In genomic region chr3:195959367-195960157, GRCh38 we compare ENCODE assay signal across 7 cellular contexts. TPM values are rescaled to one million over a fixed set of nuclear protein-coding genes. Genes with fewer than 3 reads are reported as not detected.
A peak's percentile ranks its signal among the peaks of the same experiment; 100 is the strongest.
DNase-seq lines count a peak whose midpoint lies in the region; ATAC-seq and TF ChIP-seq lines count a peak whose summit lies in the region.
"Not testable (repeated sequence)": the region's sequence is repeated elsewhere in the genome, so short reads cannot be mapped to it uniquely, and the experiment has no call there.

No MANE protein-coding gene starts in this region.

- H4K20me1 ChIP-seq in IMR-90 (ENCODE audit: insufficient read depth, low read length) = not testable (repeated sequence)

- in situ Hi-C loops in IMR-90 (cut with MboI; ENCODE audit: low sequenced_read_pairs) = loop anchor here (25.0 kb wide), 1 partner anchor 272 kb away; no protein-coding TSS in a partner anchor

- not testable (repeated sequence) for H4K8ac ChIP-seq in IMR-90 (ENCODE audit: low read depth in 2 of 2, low read length in 2 of 2)

- H2AK5ac ChIP-seq in IMR-90 (ENCODE audit: low read depth, low read length) = not testable (repeated sequence)

- not testable (repeated sequence) for H3K4ac ChIP-seq in IMR-90 (ENCODE audit: low read depth, low read length)

- not testable (repeated sequence) for H3K27me3 ChIP-seq in IMR-90 (ENCODE audit: control insufficient read depth, insufficient read depth, low read length); esophagus muscularis mucosa; liver (ENCODE audit: control insufficient read depth in 4 of 4, insufficient read depth in 4 of 4, low read length in 3 of 4); psoas muscle (ENCODE audit: insufficient read depth in 3 of 3, low read length in 2 of 3)

- not testable (repeated sequence) for H3K9me3 ChIP-seq in IMR-90 (ENCODE audit: control insufficient read depth, insufficient read depth, low read length); esophagus muscularis mucosa; liver (ENCODE audit: control insufficient read depth in 4 of 4, low read length in 3 of 4); psoas muscle

- CTCF ChIA-PET in IMR-90 (lab: Yijun Ruan, JAX) = not testable (repeated sequence)

- WGBS in IMR-90 (ENCODE audit: extremely low coverage in 2 of 2, insufficient read length in 1 of 2), 2 experiments = no CpG with 5 or more reads among the region's 15 CpGs
- 67% methylated on average over 7 of the region's 15 CpGs for WGBS in esophagus muscularis mucosa
- 41% methylated on average over 7 of the region's 15 CpGs for WGBS in liver
- 53 to 66% (median 58%) methylated on average over 5 to 7 of the region's 15 CpGs for WGBS in psoas muscle, 3 donors

- not testable (repeated sequence) for H3K4me2 ChIP-seq in IMR-90 (ENCODE audit: low read depth, low read length)

- H4K5ac ChIP-seq in IMR-90 (ENCODE audit: low read depth, low read length) = not testable (repeated sequence)

- not testable (repeated sequence) for H3K79me1 ChIP-seq in IMR-90 (ENCODE audit: low read depth in 1 of 2, low read length in 2 of 2)

- peak; percentile 7 for DNase-seq in IMR-90
- not testable (repeated sequence) for DNase-seq in activated T-helper 1 cell treated with anti-CD3 and anti-CD28 coated beads, Interleukin-12 subunit alpha, Interleukin-12 subunit beta, Interleukin-2, Interleukin-4 antibody, amounts not matched to agents 30 ng/mL and 10 ng/mL and 1 ng/mL, durations not matched to agents 14 hours and 24 hours and 36 hours (ENCODE audit: low spot score); esophagus muscularis mucosa (ENCODE audit: extremely low spot score); left cardiac atrium; psoas muscle

- not testable (repeated sequence) for H3K18ac ChIP-seq in IMR-90 (ENCODE audit: low read depth, low read length)

- TF ChIP-seq EP300 in esophagus muscularis mucosa (IDR thresholded peaks at IDR 0.05) = not testable (repeated sequence)

- H3K27me3 Mint-ChIP-seq in activated T-helper 1 cell treated with anti-CD3 and anti-CD28 coated beads, Interleukin-12 subunit alpha, Interleukin-12 subunit beta, Interleukin-2, Interleukin-4 antibody, amounts not matched to agents 30 ng/mL and 10 ng/mL and 1 ng/mL, durations not matched to agents 14 hours and 24 hours and 36 hours (ENCODE audit: insufficient read depth); stimulated activated naive CD8-positive, alpha-beta T cell treated with anti-CD3 and anti-CD28 coated beads, Interleukin-15, Interleukin-2, amounts not matched to agents 100 ng/mL and 50 ng/mL, for 24 hours: not testable (repeated sequence)

- dilution Hi-C loops in IMR-90 (cut with HindIII; ENCODE audit: low sequenced_read_pairs, unreplicated experiment) = not testable (repeated sequence)

- not testable (repeated sequence) for H3K9ac ChIP-seq in IMR-90 (ENCODE audit: low read depth, low read length); liver (ENCODE audit: low read depth in 1 of 2, low read length in 2 of 2)

- H3K4me1 ChIP-seq in IMR-90 (ENCODE audit: control insufficient read depth, insufficient read depth, low read length); psoas muscle: not testable (repeated sequence)
- H3K4me1 ChIP-seq in esophagus muscularis mucosa = peaks cover 0 to 17% (median 9%) of the 10 kb centered on the region in 4 donors
- peaks cover 4 to 11% (median 5%) of the 10 kb centered on the region in 4 donors for H3K4me1 ChIP-seq in liver (ENCODE audit: control insufficient read depth in 4 of 4, insufficient read depth in 4 of 4, low read length in 3 of 4)

- not testable (repeated sequence) for H3K9me3 Mint-ChIP-seq in activated T-helper 1 cell treated with anti-CD3 and anti-CD28 coated beads, Interleukin-12 subunit alpha, Interleukin-12 subunit beta, Interleukin-2, Interleukin-4 antibody, amounts not matched to agents 30 ng/mL and 10 ng/mL and 1 ng/mL, durations not matched to agents 14 hours and 24 hours and 36 hours; stimulated activated naive CD8-positive, alpha-beta T cell treated with anti-CD3 and anti-CD28 coated beads, Interleukin-15, Interleukin-2, amounts not matched to agents 100 ng/mL and 50 ng/mL, for 24 hours

- H2AK9ac ChIP-seq in IMR-90 (replicated peaks; ENCODE audit: low read depth, low read length, poor library complexity) = not testable (repeated sequence)

- H2AFZ ChIP-seq in IMR-90 (replicated peaks; ENCODE audit: low read length, poor library complexity) = not testable (repeated sequence)

- not testable (repeated sequence) for H2BK20ac ChIP-seq in IMR-90 (ENCODE audit: low read depth, low read length)

- POLR2A ChIA-PET in IMR-90 (lab: Charles Lee; ENCODE audit: unreplicated experiment) = not testable (repeated sequence)

- not testable (repeated sequence) for H3K27ac ChIP-seq in IMR-90 (ENCODE audit: insufficient read depth, low read length)
- peak overlapping the region in 3 of 4 donors; percentile 61 to 79 (median 65) for H3K27ac ChIP-seq in esophagus muscularis mucosa (replicated peaks in 1 of 4)
- H3K27ac ChIP-seq in liver (ENCODE audit: low read depth in 1 of 2, low read length in 2 of 2) = peak overlapping the region; percentile 57 to 67
- H3K27ac ChIP-seq in psoas muscle = peak overlapping the region; percentile 69

- not testable (repeated sequence) for TF ChIP-seq CTCF in IMR-90 (conservative IDR thresholded peaks at IDR 0.05; ENCODE audit: low read depth, low read length); esophagus muscularis mucosa (IDR thresholded peaks at IDR 0.05); liver (IDR thresholded peaks at IDR 0.05; ENCODE audit: low read depth, low read length, missing input control); psoas muscle (IDR thresholded peaks at IDR 0.05)

- not testable (repeated sequence) for H3K23ac ChIP-seq in IMR-90 (ENCODE audit: low read depth, low read length)

- intact Hi-C loops in IMR-90 (cut with micrococcal nuclease) = loop anchor here (10.0 kb wide), 1 partner anchor 275 kb away; no protein-coding TSS in a partner anchor
- intact Hi-C loops in activated T-helper 1 cell treated with anti-CD3 and anti-CD28 coated beads, Interleukin-12 subunit alpha, Interleukin-12 subunit beta, Interleukin-2, Interleukin-4 antibody, amounts not matched to agents 30 ng/mL and 10 ng/mL and 1 ng/mL, durations not matched to agents 14 hours and 24 hours and 36 hours (cut with micrococcal nuclease) = loop anchor here (5.0 kb wide), 2 partner anchors 52 to 248 kb away; partner anchors contain the start of gene TNK2
- intact Hi-C loops in esophagus muscularis mucosa (cut with DNase I); left cardiac atrium (cut with DNase I); psoas muscle (cut with DNase I): not testable (repeated sequence)

- not testable (repeated sequence) for H3K14ac ChIP-seq in IMR-90 (replicated peaks; ENCODE audit: low read depth, low read length)

- H2BK120ac ChIP-seq in IMR-90 (ENCODE audit: low read depth, low read length) = not testable (repeated sequence)

- not testable (repeated sequence) for H4K91ac ChIP-seq in IMR-90 (ENCODE audit: insufficient read depth, low read depth, low read length)

- H3K56ac ChIP-seq in IMR-90 (ENCODE audit: extremely low read depth, insufficient read depth, low read length) = not testable (repeated sequence)

- peaks cover 35% of the 10 kb centered on the region for H3K4me1 Mint-ChIP-seq in activated T-helper 1 cell treated with anti-CD3 and anti-CD28 coated beads, Interleukin-12 subunit alpha, Interleukin-12 subunit beta, Interleukin-2, Interleukin-4 antibody, amounts not matched to agents 30 ng/mL and 10 ng/mL and 1 ng/mL, durations not matched to agents 14 hours and 24 hours and 36 hours (ENCODE audit: low read depth)
- peaks cover 27% of the 10 kb centered on the region for H3K4me1 Mint-ChIP-seq in stimulated activated naive CD8-positive, alpha-beta T cell treated with anti-CD3 and anti-CD28 coated beads, Interleukin-15, Interleukin-2, amounts not matched to agents 100 ng/mL and 50 ng/mL, for 24 hours (ENCODE audit: low read depth)

- TF ChIP-seq POLR2A in IMR-90 (IDR thresholded peaks at IDR 0.05; ENCODE audit: low read depth, low read length); esophagus muscularis mucosa (IDR thresholded peaks at IDR 0.05; ENCODE audit: low read depth): not testable (repeated sequence)

- H3K9me1 ChIP-seq in IMR-90 (ENCODE audit: insufficient read depth, low read length) = not testable (repeated sequence)

- peaks cover 11% of the 10 kb centered on the region for H3K36me3 ChIP-seq in IMR-90 (ENCODE audit: control insufficient read depth, insufficient read depth, low read length)
- peaks cover 6 to 45% (median 17%) of the 10 kb centered on the region in 4 donors for H3K36me3 ChIP-seq in esophagus muscularis mucosa
- H3K36me3 ChIP-seq in liver (ENCODE audit: control insufficient read depth in 4 of 4, insufficient read depth in 3 of 4, low read depth in 1 of 4, low read length in 3 of 4) = not testable (repeated sequence)
- peaks cover 0 to 25% of the 10 kb centered on the region in 2 donors for H3K36me3 ChIP-seq in psoas muscle (ENCODE audit: insufficient read depth in 1 of 2, low read depth in 1 of 2)

- BruUV-seq in IMR-90 (replicated peaks; lab: Mats Ljungman, UMichigan) = not testable (repeated sequence)

- peak overlapping the region; percentile 91 for H3K27ac Mint-ChIP-seq in activated T-helper 1 cell treated with anti-CD3 and anti-CD28 coated beads, Interleukin-12 subunit alpha, Interleukin-12 subunit beta, Interleukin-2, Interleukin-4 antibody, amounts not matched to agents 30 ng/mL and 10 ng/mL and 1 ng/mL, durations not matched to agents 14 hours and 24 hours and 36 hours
- peak overlapping the region; percentile 63 for H3K27ac Mint-ChIP-seq in stimulated activated naive CD8-positive, alpha-beta T cell treated with anti-CD3 and anti-CD28 coated beads, Interleukin-15, Interleukin-2, amounts not matched to agents 100 ng/mL and 50 ng/mL, for 24 hours

- H2BK5ac ChIP-seq in IMR-90 (ENCODE audit: low read depth, low read length, poor library complexity, severe bottlenecking) = not testable (repeated sequence)

- H3K4me3 Mint-ChIP-seq in activated T-helper 1 cell treated with anti-CD3 and anti-CD28 coated beads, Interleukin-12 subunit alpha, Interleukin-12 subunit beta, Interleukin-2, Interleukin-4 antibody, amounts not matched to agents 30 ng/mL and 10 ng/mL and 1 ng/mL, durations not matched to agents 14 hours and 24 hours and 36 hours = peak overlapping the region; percentile 23
- not testable (repeated sequence) for H3K4me3 Mint-ChIP-seq in stimulated activated naive CD8-positive, alpha-beta T cell treated with anti-CD3 and anti-CD28 coated beads, Interleukin-15, Interleukin-2, amounts not matched to agents 100 ng/mL and 50 ng/mL, for 24 hours

- peaks cover 42% of the 10 kb centered on the region for H3K36me3 Mint-ChIP-seq in activated T-helper 1 cell treated with anti-CD3 and anti-CD28 coated beads, Interleukin-12 subunit alpha, Interleukin-12 subunit beta, Interleukin-2, Interleukin-4 antibody, amounts not matched to agents 30 ng/mL and 10 ng/mL and 1 ng/mL, durations not matched to agents 14 hours and 24 hours and 36 hours (ENCODE audit: low read depth)
- peaks cover 37% of the 10 kb centered on the region for H3K36me3 Mint-ChIP-seq in stimulated activated naive CD8-positive, alpha-beta T cell treated with anti-CD3 and anti-CD28 coated beads, Interleukin-15, Interleukin-2, amounts not matched to agents 100 ng/mL and 50 ng/mL, for 24 hours (ENCODE audit: low read depth)

- H2BK15ac ChIP-seq in IMR-90 (ENCODE audit: low read depth, low read length) = not testable (repeated sequence)

- not testable (repeated sequence) for TF ChIP-seq RAD21 in IMR-90 (IDR thresholded peaks at IDR 0.05; ENCODE audit: low read length); liver (IDR thresholded peaks at IDR 0.05)

- ATAC-seq in IMR-90 (ENCODE audit: low read depth) = peak; percentile 65
- peak; percentile 27 to 29 for ATAC-seq in left cardiac atrium
- ATAC-seq in psoas muscle = peak; percentile 50 to 89 (median 80)

- H3K4me3 ChIP-seq in IMR-90 (ENCODE audit: insufficient read depth, low read depth, low read length); esophagus muscularis mucosa; liver (ENCODE audit: low read depth in 1 of 3, low read length in 3 of 3); psoas muscle: not testable (repeated sequence)

RNA-seq across cellular contexts. Expression of gene TNK2, which starts 51.2 kb away (rescaled TPM):
- total RNA-seq in IMR-90 (2012; rRNA removed) (2.2 TPM in 2 replicates), esophagus muscularis mucosa (10 to 100 TPM; 16.4 to 42.3 (median 28.3) TPM), left cardiac atrium (10 to 100 TPM; 47.6 to 50.4 TPM), liver (1 to 10 TPM; 8.3 to 9.4 TPM), psoas muscle (100 to 1,000 TPM in 1 of 4 donors, 10 to 100 TPM in 3; 41.7 to 322 (median 77.6) TPM)
- polyA plus RNA-seq in IMR-90 (2012; rRNA removed) (13.4 and 13.8 TPM in 2 replicates), liver (10 to 100 TPM in 1 of 2 donors, 1 to 10 TPM in 1; 4.0 to 12.2 TPM), psoas muscle (10 to 100 TPM; 37.1 to 67.1 (median 52.2) TPM)
- 10.2 and 10.5 TPM in 2 replicates for polyA plus RNA-seq in IMR-90 (2012; cell fraction: cytosol; rRNA removed)
- polyA plus RNA-seq in IMR-90 (2012; cell fraction: nucleus; rRNA removed; ENCODE audit: low replicate concordance) = 86.5 and 180 TPM in 2 replicates
- 126 and 127 TPM in 2 replicates for total RNA-seq in activated T-helper 1 cell treated with anti-CD3 and anti-CD28 coated beads, Interleukin-12 subunit alpha, Interleukin-12 subunit beta, Interleukin-2, Interleukin-4 antibody, amounts not matched to agents 30 ng/mL and 10 ng/mL and 1 ng/mL, durations not matched to agents 14 hours and 24 hours and 36 hours

Comparison
In these comparisons a context has a peak if more than half of its experiments do, and no peak if none do; other contexts are left out.
1. ATAC-seq: peak in every context shown above with its lines; median percentile 80 in psoas muscle; 65 in IMR-90; 28 in left cardiac atrium.